Comparison of ENCODE assay signal across 29 cellular contexts in genomic region chrX:36480441-36480990, GRCh38.
"Had no signal": no experiment of that assay in that cellular context is flagged by ENCODE, and none has a peak within 500 bp of the region (broad histone marks: within the 10 kb centered on the region; RNA-seq: fewer than 3 reads in every experiment).

No MANE protein-coding gene starts in this region.

- H3K27ac ChIP-seq: ascending aorta, breast epithelium, cardiac muscle cell, coronary artery, dorsolateral prefrontal cortex, esophagus muscularis mucosa, foreskin keratinocyte, gastroesophageal sphincter had no signal

- H3K27me3 ChIP-seq: ascending aorta, cardiac muscle cell, esophagus muscularis mucosa, foreskin keratinocyte, gastroesophageal sphincter had no signal

- H3K4me1 ChIP-seq: ascending aorta, breast epithelium, esophagus muscularis mucosa, foreskin keratinocyte, gastroesophageal sphincter had no signal

- H3K36me3 ChIP-seq: ascending aorta, breast epithelium, cardiac muscle cell, esophagus muscularis mucosa, gastroesophageal sphincter had no signal

- ATAC-seq: activated CD4-positive, alpha-beta T cell treated with anti-CD3 and anti-CD28 coated beads for 36 hours; activated naive CD4-positive, alpha-beta T cell treated with anti-CD3 and anti-CD28 coated beads, Interleukin-2, amount 50 U/mL, for 72 hours; activated T-cell treated with anti-CD3 and anti-CD28 coated beads, Interleukin-2, amount 50 U/mL, for 72 hours; foreskin keratinocyte; gastroesophageal sphincter had no signal

- H3K4me3 ChIP-seq: ascending aorta, breast epithelium, cardiac muscle cell, coronary artery, dorsolateral prefrontal cortex, esophagus muscularis mucosa, gastroesophageal sphincter had no signal

- DNase-seq: activated CD4-positive, alpha-beta memory T cell treated with anti-CD3 and anti-CD28 coated beads, Interleukin-2, amount 10 ng/mL, durations not matched to agents 7 days and 5 days; activated CD4-positive, alpha-beta T cell treated with anti-CD3 and anti-CD28 coated beads for 36 hours; activated CD4-positive, alpha-beta T cell treated with anti-CD3 and anti-CD28 coated beads, Interleukin-2, amount 10 ng/mL, durations not matched to agents 24 days and 14 days; activated CD4-positive, alpha-beta T cell treated with anti-CD3 and anti-CD28 coated beads, Interleukin-2, amount 50 U/mL, for 4 hours; activated CD4-positive, CD25-positive, alpha-beta regulatory T cell; activated CD4-positive, CD25-positive, alpha-beta regulatory T cell treated with anti-CD3 and anti-CD28 coated beads, Interleukin-2, amount 50 U/mL, for 72 hours; activated CD8-positive, alpha-beta memory T cell treated with anti-CD3 and anti-CD28 coated beads, Interleukin-2, amount 50 U/mL, for 48 hours; activated gamma-delta T cell; activated naive CD4-positive, alpha-beta T cell; activated naive CD4-positive, alpha-beta T cell treated with anti-CD3 and anti-CD28 coated beads, Interleukin-2, amount 10 ng/mL, durations not matched to agents 7 days and 5 days; activated naive CD8-positive, alpha-beta T cell treated with anti-CD3 and anti-CD28 coated beads, Interleukin-2, amount 10 ng/mL, durations not matched to agents 7 days and 5 days; activated T-cell treated with anti-CD3 and anti-CD28 coated beads for 4 hours; activated T-cell treated with anti-CD3 and anti-CD28 coated beads, Interleukin-2, amount 50 U/mL, for 24 hours; activated T-cell treated with anti-CD3 and anti-CD28 coated beads, Interleukin-2, amount 50 U/mL, for 72 hours; central memory CD4-positive, alpha-beta T cell; cerebellar nuclear complex; dorsolateral prefrontal cortex; effector memory CD4-positive, alpha-beta T cell; endodermal cell; erythroblast; foreskin keratinocyte; T-helper 2 cell had no signal

- H3K9me3 ChIP-seq: ascending aorta, breast epithelium, gastroesophageal sphincter had no signal
